ENCODE assay signal across 8 cellular contexts in genomic region chr17:5111402-5112204, GRCh38.
A peak's percentile ranks its signal among the peaks of the same experiment; 100 is the strongest.
DNase-seq lines count a peak whose midpoint lies in the region; ATAC-seq and TF ChIP-seq lines count a peak whose summit lies in the region.

Gene ZNF232, minus strand, starts transcription at chr17:5111878. Its CDS starts 56 bp downstream, at chr17:5111822.

- peak within 1 kb of the TSS; percentile 97 for H3K4me3 ChIP-seq in AG09309 (ENCODE audit: control insufficient read depth, low read depth, low read length)

- peak; percentile 52 for DNase-seq in AG09309 (ENCODE audit: low read depth)
- DNase-seq in NCI-H510A treated with DMSO at 0.1 percent for 48 hours (lab: John Stamatoyannopoulos, UW) = peak; percentile 94
- peak; percentile 88 to 89 for DNase-seq in activated CD4-positive, alpha-beta T cell treated with anti-CD3 and anti-CD28 coated beads for 4 hours
- DNase-seq in kidney tubule cell (ENCODE audit: low spot score) = peak; percentile 93
- peak; percentile 72 to 81 for DNase-seq in stimulated activated CD4-positive, alpha-beta T cell treated with anti-CD3 and anti-CD28 coated beads, Interleukin-1b, Interleukin-23, amount 100 ng/mL, for 1 hour (ENCODE audit: low read depth in 2 of 2)

- H3K27ac ChIP-seq in cingulate gyrus (ENCODE audit: low read depth, low read length) = peak within 1 kb of the TSS; percentile 60

- ATAC-seq in GM19035 (IDR thresholded peaks at IDR 0.05; ENCODE audit: unreplicated experiment) (peak; percentile 92), HG03432 (IDR thresholded peaks at IDR 0.05; ENCODE audit: unreplicated experiment) (peak; percentile 85)

- TF ChIP-seq CTCF in AG09309 (IDR thresholded peaks at IDR 0.05; ENCODE audit: control insufficient read depth, insufficient read depth, low read depth, low read length, missing control alignments) = no peak

Comparison
In these comparisons a context has a peak if more than half of its experiments do, and no peak if none do; other contexts are left out.
1. Peak in every context shown above with its lines: DNase-seq, ATAC-seq, H3K4me3 ChIP-seq and H3K27ac ChIP-seq.